Comparison of ENCODE assay signal across 13 cellular contexts in the genomic region with DNA sequence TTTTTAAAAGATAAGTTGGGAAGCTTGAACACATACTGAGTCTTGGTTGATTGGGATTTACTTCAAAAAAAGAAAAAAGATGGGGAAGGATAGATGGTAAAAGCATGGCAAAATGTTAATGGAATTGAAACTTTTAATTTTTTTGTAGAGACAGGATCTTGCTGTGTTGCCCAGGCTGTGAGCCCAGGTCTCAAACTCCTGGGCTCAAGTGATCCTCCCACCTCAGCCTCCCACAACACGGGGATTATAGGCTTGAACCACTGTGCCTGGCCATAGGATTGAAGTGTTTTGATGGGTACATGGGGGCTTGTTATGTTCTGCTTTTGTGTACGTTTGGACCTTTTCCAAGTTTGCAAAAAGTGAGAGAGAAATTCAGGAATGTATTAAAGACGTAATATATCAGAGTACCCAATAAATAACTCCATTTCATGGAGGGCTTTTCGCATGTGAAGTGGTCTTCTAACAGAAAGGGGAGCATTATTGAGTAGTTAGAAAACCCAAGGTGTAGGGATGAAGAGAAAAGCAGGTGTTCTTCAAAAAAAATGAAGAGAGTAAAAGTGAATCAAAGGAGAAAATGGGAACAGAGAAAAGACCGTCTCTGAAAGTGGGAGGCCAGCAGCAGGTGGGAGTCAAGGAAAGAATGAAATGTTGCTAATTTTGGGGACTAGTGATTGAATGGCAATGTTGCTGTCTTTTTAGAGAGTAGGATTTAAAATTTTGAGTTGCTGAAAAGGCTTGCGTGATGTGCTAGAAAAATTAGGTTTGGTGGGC. TPM values are rescaled to one million over a fixed set of nuclear protein-coding genes. Genes with fewer than 3 reads are reported as not detected.
DNase-seq lines count a peak whose midpoint lies in the region; ATAC-seq, FAIRE-seq and TF ChIP-seq lines count a peak whose summit lies in the region.
"Had no signal": no experiment of that assay in that cellular context is flagged by ENCODE, and none has a peak within 500 bp of the region (broad histone marks: within the 10 kb centered on the region; RNA-seq: fewer than 3 reads in every experiment).

No MANE protein-coding gene starts in this region.

- WGBS in right lobe of liver (ENCODE audit: insufficient coverage, low coverage, low lambda C conversion rate, missing lambda C conversion rate), result 82% methylated on average over 6 of the region's 6 CpGs

- no peak for TF ChIP-seq POLR2A in right lobe of liver (IDR thresholded peaks at IDR 0.05)
- TF ChIP-seq POLR2A in GM12892 (IDR thresholded peaks at IDR 0.05; ENCODE audit: low read depth, low read length), result no peak

- H3K36me3 ChIP-seq in right lobe of liver (no peaks in the 10 kb centered on the region), subcutaneous abdominal adipose tissue (ENCODE audit: control insufficient read depth in 5 of 5, insufficient read depth in 5 of 5, low read length in 5 of 5) (peaks cover 0 to 5% (median 0%) of the 10 kb centered on the region in 5 donors)

- H3K9me3 Mint-ChIP-seq in activated CD4-positive, alpha-beta T cell treated with anti-CD3 and anti-CD28 coated beads for 36 hours (ENCODE audit: low read depth), result no peaks in the 10 kb centered on the region
- H3K9me3 Mint-ChIP-seq in activated CD4-positive, alpha-beta memory T cell treated with anti-CD3 and anti-CD28 coated beads for 36 hours, result no peaks in the 10 kb centered on the region
- H3K9me3 Mint-ChIP-seq: activated CD4-positive, alpha-beta T cell treated with anti-CD3 and anti-CD28 coated beads, Interleukin-2, amount 10 ng/mL, durations not matched to agents 24 days and 14 days had no signal

- H3K27ac ChIP-seq in right lobe of liver (peak overlapping the region; percentile 61 to 93 (median 82)), subcutaneous abdominal adipose tissue (ENCODE audit: low read depth, low read length) (peak overlapping the region; percentile 15)

- ATAC-seq in activated CD4-positive, alpha-beta T cell treated with anti-CD3 and anti-CD28 coated beads for 36 hours, result no peak
- ATAC-seq in right lobe of liver (no peak), left ventricle myocardium superior (no peak)

- H3K9me3 ChIP-seq in right lobe of liver, result no peaks in the 10 kb centered on the region
- no peaks in the 10 kb centered on the region for H3K9me3 ChIP-seq in subcutaneous abdominal adipose tissue (ENCODE audit: control insufficient read depth in 5 of 5, low read length in 5 of 5)
- H3K9me3 ChIP-seq: HAP-1 had no signal

- peaks cover 72% of the 10 kb centered on the region for H3K4me1 Mint-ChIP-seq in activated CD4-positive, alpha-beta T cell treated with anti-CD3 and anti-CD28 coated beads for 36 hours
- peaks cover 47% of the 10 kb centered on the region for H3K4me1 Mint-ChIP-seq in activated CD4-positive, alpha-beta memory T cell treated with anti-CD3 and anti-CD28 coated beads for 36 hours (ENCODE audit: low read depth)

- POLR2A ChIA-PET in activated CD4-positive, alpha-beta T cell treated with anti-CD3 and anti-CD28 coated beads for 36 hours (lab: Charles Lee), result no interaction called here
- POLR2A ChIA-PET in activated CD4-positive, alpha-beta memory T cell treated with anti-CD3 and anti-CD28 coated beads for 36 hours (lab: Charles Lee), result interaction anchor here (0.9 kb wide), 1 partner anchor 124 kb away, joined by 3 read pairs; no protein-coding TSS in a partner anchor

- no peaks in the 10 kb centered on the region for H3K27me3 Mint-ChIP-seq in activated CD4-positive, alpha-beta T cell treated with anti-CD3 and anti-CD28 coated beads for 36 hours
- H3K27me3 Mint-ChIP-seq in activated CD4-positive, alpha-beta memory T cell treated with anti-CD3 and anti-CD28 coated beads for 36 hours, result no peaks in the 10 kb centered on the region
- H3K27me3 Mint-ChIP-seq: activated CD4-positive, alpha-beta T cell treated with anti-CD3 and anti-CD28 coated beads, Interleukin-2, amount 10 ng/mL, durations not matched to agents 24 days and 14 days had no signal

- no peak for TF ChIP-seq CTCF in right lobe of liver (IDR thresholded peaks at IDR 0.05)

- intact Hi-C loops in activated CD4-positive, alpha-beta T cell treated with anti-CD3 and anti-CD28 coated beads for 36 hours (cut with DNase I, micrococcal nuclease), result loop anchor here in 1 of 2 experiments (2.0 to 5.0 kb wide), 2 partner anchors 39 to 787 kb away; a partner anchor contains a TSS
- intact Hi-C loops in activated CD4-positive, alpha-beta memory T cell treated with anti-CD3 and anti-CD28 coated beads for 36 hours (cut with micrococcal nuclease), result loop anchor here (5.0 kb wide), 1 partner anchor 37 kb away; no protein-coding TSS in a partner anchor
- intact Hi-C loops in right lobe of liver (cut with DNase I), result no loop called here
- intact Hi-C loops in left ventricle myocardium superior (cut with micrococcal nuclease), result no loop called here

- H3K27me3 ChIP-seq in right lobe of liver (no peaks in the 10 kb centered on the region), subcutaneous abdominal adipose tissue (ENCODE audit: control insufficient read depth in 5 of 5, insufficient read depth in 4 of 5, low read length in 5 of 5) (no peaks in the 10 kb centered on the region)

- no peak for DNase-seq in activated CD4-positive, alpha-beta T cell treated with anti-CD3 and anti-CD28 coated beads for 36 hours
- DNase-seq in activated CD4-positive, alpha-beta T cell treated with anti-CD3 and anti-CD28 coated beads, Interleukin-2, amount 50 U/mL, for 4 hours, result no peak
- no peak for DNase-seq in activated CD4-positive, alpha-beta memory T cell treated with anti-CD3 and anti-CD28 coated beads for 36 hours
- DNase-seq in right lobe of liver (no peak), left ventricle myocardium superior (no peak), NCI-H774 (lab: John Stamatoyannopoulos, UW) (no peak), GM12892 (ENCODE audit: insufficient read length) (no peak)
- DNase-seq: 8988T; activated CD4-positive, alpha-beta T cell treated with anti-CD3 and anti-CD28 coated beads, Interleukin-2, amount 10 ng/mL, durations not matched to agents 24 days and 14 days; Calu3; NCI-H1694 had no signal

- peak overlapping the region; percentile 20 for H3K4me3 Mint-ChIP-seq in activated CD4-positive, alpha-beta T cell treated with anti-CD3 and anti-CD28 coated beads for 36 hours
- no peak overlapping the region for H3K4me3 Mint-ChIP-seq in activated CD4-positive, alpha-beta memory T cell treated with anti-CD3 and anti-CD28 coated beads for 36 hours
- H3K4me3 Mint-ChIP-seq: activated CD4-positive, alpha-beta T cell treated with anti-CD3 and anti-CD28 coated beads, Interleukin-2, amount 10 ng/mL, durations not matched to agents 24 days and 14 days had no signal

- H3K27ac Mint-ChIP-seq in activated CD4-positive, alpha-beta T cell treated with anti-CD3 and anti-CD28 coated beads for 36 hours, result peak overlapping the region; percentile 90
- peak overlapping the region; percentile 47 for H3K27ac Mint-ChIP-seq in activated CD4-positive, alpha-beta memory T cell treated with anti-CD3 and anti-CD28 coated beads for 36 hours
- H3K27ac Mint-ChIP-seq: activated CD4-positive, alpha-beta T cell treated with anti-CD3 and anti-CD28 coated beads, Interleukin-2, amount 10 ng/mL, durations not matched to agents 24 days and 14 days had no signal

- CTCF ChIA-PET in activated CD4-positive, alpha-beta T cell treated with anti-CD3 and anti-CD28 coated beads for 36 hours (lab: Charles Lee), result interaction anchor here (0.6 to 1.0 kb wide), 4 partner anchors 37 to 268 kb away, joined by 3 read pairs; no protein-coding TSS in a partner anchor
- CTCF ChIA-PET in activated CD4-positive, alpha-beta memory T cell treated with anti-CD3 and anti-CD28 coated beads for 36 hours (lab: Charles Lee), result no interaction called here

- FAIRE-seq in GM12892 (lab: Jason Lieb, UNC), result no peak

- H3K4me1 ChIP-seq in right lobe of liver (peaks cover 3 to 56% (median 30%) of the 10 kb centered on the region in 4 donors), subcutaneous abdominal adipose tissue (ENCODE audit: control insufficient read depth in 5 of 5, insufficient read depth in 5 of 5, low read length in 5 of 5) (peaks cover 11 to 59% (median 37%) of the 10 kb centered on the region in 5 donors)

- H3K9ac ChIP-seq in subcutaneous abdominal adipose tissue (ENCODE audit: low read length in 5 of 5), result no peak overlapping the region

- peaks cover 10% of the 10 kb centered on the region for H3K36me3 Mint-ChIP-seq in activated CD4-positive, alpha-beta T cell treated with anti-CD3 and anti-CD28 coated beads for 36 hours (ENCODE audit: low read depth)
- no peaks in the 10 kb centered on the region for H3K36me3 Mint-ChIP-seq in activated CD4-positive, alpha-beta memory T cell treated with anti-CD3 and anti-CD28 coated beads for 36 hours

- H3K4me3 ChIP-seq in right lobe of liver (no peak overlapping the region), subcutaneous abdominal adipose tissue (ENCODE audit: low read depth in 1 of 5, low read length in 5 of 5) (no peak overlapping the region)
- H3K4me3 ChIP-seq: HAP-1 had no signal

RNA-seq across cellular contexts. Expression of a gene that starts 55.2 kb away (rescaled TPM):
- 10 to 100 TPM; 14.6 to 16.1 TPM for total RNA-seq in activated CD4-positive, alpha-beta T cell treated with anti-CD3 and anti-CD28 coated beads for 36 hours
- total RNA-seq in activated CD4-positive, alpha-beta memory T cell treated with anti-CD3 and anti-CD28 coated beads for 36 hours, result 10 to 100 TPM; 11.7 to 11.9 TPM
- total RNA-seq in right lobe of liver (10 to 100 TPM in 2 of 6 experiments, 1 to 10 TPM in 4; 8.1 to 19.4 (median 9.5) TPM), left ventricle myocardium superior (19.8 TPM)
- polyA plus RNA-seq in GM12892 (2012; ENCODE audit: missing spikeins), result 7.8 TPM

RNA-seq across cellular contexts. Expression of a gene that starts 55.4 kb away (rescaled TPM):
- 100 to 1,000 TPM; 686 to 839 TPM for total RNA-seq in activated CD4-positive, alpha-beta T cell treated with anti-CD3 and anti-CD28 coated beads for 36 hours
- 100 to 1,000 TPM; 549 to 564 TPM for total RNA-seq in activated CD4-positive, alpha-beta memory T cell treated with anti-CD3 and anti-CD28 coated beads for 36 hours
- total RNA-seq in right lobe of liver (100 to 1,000 TPM; 163 to 364 (median 256) TPM), left ventricle myocardium superior (553 TPM)
- polyA plus RNA-seq in GM12892 (2012; ENCODE audit: missing spikeins), result 399 TPM
